1 cellular context compared by ENCODE assay signal in genomic region chr10:75261813-75262725, GRCh38.
TF ChIP-seq lines count a peak whose summit lies in the region.

No MANE protein-coding gene starts in this region.

TF ChIP-seq in HepG2, 621 proteins besides CTCF, POLR2A, EP300 and RAD21 (continued from another document and continues in another):
- TF ChIP-seq ZGPAT (CRISPR knock-in tag; IDR thresholded peaks at IDR 0.05), result 0 out of 2 replicates have a peak, but pooled peaks have one; percentile 26
- no peak for TF ChIP-seq ZNF296 (CRISPR knock-in tag; conservative IDR thresholded peaks at IDR 0.05)
- TF ChIP-seq ZNF841 (CRISPR knock-in tag; IDR thresholded peaks at IDR 0.05; ENCODE audit: borderline replicate concordance), result no peak
- TF ChIP-seq ZNF354B (CRISPR knock-in tag; IDR thresholded peaks at IDR 0.05), result no peak
- TF ChIP-seq ZUFSP (CRISPR knock-in tag; IDR thresholded peaks at IDR 0.05; ENCODE audit: borderline replicate concordance), result no peak
- no peak for TF ChIP-seq RBAK (CRISPR knock-in tag; IDR thresholded peaks at IDR 0.05)
- TF ChIP-seq ZNF772 (CRISPR knock-in tag; IDR thresholded peaks at IDR 0.05), result no peak
- no peak for TF ChIP-seq ZBTB34 (CRISPR knock-in tag; IDR thresholded peaks at IDR 0.05)
- no peak for TF ChIP-seq NFRKB (IDR thresholded peaks at IDR 0.05)
- no peak for TF ChIP-seq ZNF558 (CRISPR knock-in tag; IDR thresholded peaks at IDR 0.05; ENCODE audit: borderline replicate concordance)
- no peak for TF ChIP-seq MZF1 (CRISPR knock-in tag; IDR thresholded peaks at IDR 0.05; ENCODE audit: borderline replicate concordance)
- TF ChIP-seq ZBTB26 (CRISPR knock-in tag; IDR thresholded peaks at IDR 0.05; ENCODE audit: borderline replicate concordance), result no peak
- 0 out of 2 replicates have a peak, but pooled peaks have one; percentile 29 for TF ChIP-seq MYC (CRISPR knock-in tag; IDR thresholded peaks at IDR 0.05; ENCODE audit: borderline replicate concordance)
- TF ChIP-seq ZNF501 (CRISPR knock-in tag; IDR thresholded peaks at IDR 0.05), result peak; percentile 45; the same call in 1 of the 2 replicates
- TF ChIP-seq RXRA (CRISPR knock-in tag; IDR thresholded peaks at IDR 0.05), result no peak
- TF ChIP-seq HINFP (CRISPR knock-in tag; IDR thresholded peaks at IDR 0.05; ENCODE audit: low read depth), result no peak
- peak; percentile 48; the same call in 1 of the 2 replicates for TF ChIP-seq ARID5B (CRISPR knock-in tag; IDR thresholded peaks at IDR 0.05)
- TF ChIP-seq ZBTB7B (CRISPR knock-in tag; IDR thresholded peaks at IDR 0.05), result peak; percentile 76; the same call in 1 of the 2 replicates
- no peak for TF ChIP-seq PCBP1 (IDR thresholded peaks at IDR 0.05; ENCODE audit: borderline replicate concordance, low read depth, low read length)
- TF ChIP-seq ELK4 (CRISPR knock-in tag; IDR thresholded peaks at IDR 0.05; ENCODE audit: borderline replicate concordance), result no peak
- TF ChIP-seq CBX1 (IDR thresholded peaks at IDR 0.05; ENCODE audit: low read depth), result no peak
- no peak for TF ChIP-seq HMG20B (CRISPR knock-in tag; conservative IDR thresholded peaks at IDR 0.05)
- no peak for TF ChIP-seq ZNF235 (CRISPR knock-in tag; IDR thresholded peaks at IDR 0.05; ENCODE audit: borderline replicate concordance)
- no peak for TF ChIP-seq MXD1 (CRISPR knock-in tag; IDR thresholded peaks at IDR 0.05)
- TF ChIP-seq ZNF773 (CRISPR knock-in tag; IDR thresholded peaks at IDR 0.05; ENCODE audit: borderline replicate concordance), result no peak
- TF ChIP-seq FOSL1 (CRISPR knock-in tag; IDR thresholded peaks at IDR 0.05; ENCODE audit: borderline replicate concordance), result no peak
- TF ChIP-seq POLR2AphosphoS5 (IDR thresholded peaks at IDR 0.05; ENCODE audit: low read depth, low read length), result no peak
- TF ChIP-seq ZNF383 (CRISPR knock-in tag; IDR thresholded peaks at IDR 0.05; ENCODE audit: borderline replicate concordance), result no peak
- no peak for TF ChIP-seq RARG (CRISPR knock-in tag; IDR thresholded peaks at IDR 0.05; ENCODE audit: low read depth)
- TF ChIP-seq ZNF432 (CRISPR knock-in tag; IDR thresholded peaks at IDR 0.05; ENCODE audit: borderline replicate concordance), result no peak
- no peak for TF ChIP-seq NFE2L1 (CRISPR knock-in tag; IDR thresholded peaks at IDR 0.05; ENCODE audit: borderline replicate concordance)
- TF ChIP-seq ZNF549 (CRISPR knock-in tag; IDR thresholded peaks at IDR 0.05), result no peak
- TF ChIP-seq ZSCAN9 (CRISPR knock-in tag; IDR thresholded peaks at IDR 0.05; ENCODE audit: borderline replicate concordance), result no peak
- TF ChIP-seq ZMYM4 (CRISPR knock-in tag; IDR thresholded peaks at IDR 0.05), result peak; percentile 55; the same call in 1 of the 2 replicates
- TF ChIP-seq THAP9 (CRISPR knock-in tag; IDR thresholded peaks at IDR 0.05; ENCODE audit: borderline replicate concordance), result no peak
- TF ChIP-seq PHB2 (IDR thresholded peaks at IDR 0.05; ENCODE audit: partially characterized antibody), result no peak
- TF ChIP-seq ZNF691 (CRISPR knock-in tag; IDR thresholded peaks at IDR 0.05; ENCODE audit: borderline replicate concordance, low read depth), result no peak
- no peak for TF ChIP-seq THAP11 (CRISPR knock-in tag; IDR thresholded peaks at IDR 0.05)
- no peak for TF ChIP-seq ZMAT3 (CRISPR knock-in tag; conservative IDR thresholded peaks at IDR 0.05)
- TF ChIP-seq SNAPC2 (CRISPR knock-in tag; IDR thresholded peaks at IDR 0.05), result no peak
- no peak for TF ChIP-seq TFDP1 (CRISPR knock-in tag; IDR thresholded peaks at IDR 0.05; ENCODE audit: borderline replicate concordance)
- no peak for TF ChIP-seq SETDB1 (CRISPR knock-in tag; IDR thresholded peaks at IDR 0.05; ENCODE audit: borderline replicate concordance)
- no peak for TF ChIP-seq NR1H2 (CRISPR knock-in tag; IDR thresholded peaks at IDR 0.05; ENCODE audit: borderline replicate concordance, low read depth)
